ENCODE assay signal across 25 cellular contexts in the genomic region with DNA sequence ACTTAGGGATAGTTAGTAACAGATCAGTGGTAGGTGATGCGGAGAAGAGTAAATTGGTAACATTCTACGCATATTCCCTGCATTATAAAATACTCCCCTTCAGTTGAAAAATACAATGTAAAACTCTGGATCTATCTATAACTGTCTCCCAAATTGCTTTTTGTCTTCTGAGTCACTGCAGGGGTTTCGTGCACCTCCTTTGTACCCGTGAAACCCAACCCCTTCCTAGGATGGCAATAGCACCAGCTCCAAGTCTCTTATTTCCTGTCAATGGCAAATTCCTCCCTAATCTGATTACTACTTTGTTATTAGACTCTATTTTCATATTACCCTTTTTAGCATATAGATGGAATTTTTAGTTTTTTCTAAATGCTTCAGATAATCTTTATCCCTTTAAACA. TPM values are rescaled to one million over a fixed set of nuclear protein-coding genes. Genes with fewer than 3 reads are reported as not detected.
DNase-seq lines count a peak whose midpoint lies in the region; ATAC-seq and TF ChIP-seq lines count a peak whose summit lies in the region.
"Had no signal": no experiment of that assay in that cellular context is flagged by ENCODE, and none has a peak within 500 bp of the region (broad histone marks: within the 10 kb centered on the region; RNA-seq: fewer than 3 reads in every experiment).

No MANE protein-coding gene starts in this region.

- H3K27me3 ChIP-seq in SK-N-SH (ENCODE audit: insufficient read depth) (no peaks in the 10 kb centered on the region), HAP-1 (ENCODE audit: low read depth) (no peaks in the 10 kb centered on the region), neural progenitor cell (no peaks in the 10 kb centered on the region)
- H3K27me3 ChIP-seq: BE2C, BLaER1 had no signal

- no peaks in the 10 kb centered on the region for H3K79me2 ChIP-seq in SK-N-SH (ENCODE audit: insufficient read depth)
- H3K79me2 ChIP-seq in neural progenitor cell (ENCODE audit: low read depth), result no peaks in the 10 kb centered on the region

- TF ChIP-seq EP300 in SK-N-SH (IDR thresholded peaks at IDR 0.05; ENCODE audit: borderline replicate concordance in 1 of 2, low read depth in 1 of 2, low read length in 1 of 2), result no peak

- H3K9ac ChIP-seq in SK-N-SH (no peak overlapping the region), neural progenitor cell (no peak overlapping the region)
- H3K9ac ChIP-seq: BLaER1 had no signal

- H3K27ac Mint-ChIP-seq in neural progenitor cell, result peak overlapping the region; percentile 18
- H3K27ac Mint-ChIP-seq: CD14-positive monocyte; CD4-positive, alpha-beta memory T cell; CD4-positive, CD25-positive, alpha-beta regulatory T cell; CD8-positive, alpha-beta memory T cell had no signal

- H4K20me1 ChIP-seq in SK-N-SH (ENCODE audit: insufficient read depth), result no peaks in the 10 kb centered on the region
- no peaks in the 10 kb centered on the region for H4K20me1 ChIP-seq in neural progenitor cell (ENCODE audit: low read depth)
- H4K20me1 ChIP-seq: BLaER1 had no signal

- no peak for TF ChIP-seq RAD21 in SK-N-SH (IDR thresholded peaks at IDR 0.05; ENCODE audit: low read length)

- no peaks in the 10 kb centered on the region for H3K9me3 ChIP-seq in SK-N-SH
- H3K9me3 ChIP-seq in HAP-1, result no peaks in the 10 kb centered on the region
- H3K9me3 ChIP-seq in neural progenitor cell (ENCODE audit: low read depth), result no peaks in the 10 kb centered on the region
- H3K9me3 ChIP-seq: A549, BE2C had no signal

- CTCF ChIA-PET in SK-N-SH (lab: Yijun Ruan, JAX), result no interaction called here

- no peaks in the 10 kb centered on the region for H3K36me3 Mint-ChIP-seq in neural progenitor cell
- H3K36me3 Mint-ChIP-seq: CD14-positive monocyte; CD4-positive, alpha-beta memory T cell; CD4-positive, CD25-positive, alpha-beta regulatory T cell had no signal

- in situ Hi-C loops in HAP-1 (cut with MboI; ENCODE audit: low sequenced_read_pairs), result loop anchor here (10.0 to 25.0 kb wide), 2 partner anchors 306 to 569 kb away; no protein-coding TSS in a partner anchor

- no peaks in the 10 kb centered on the region for H3K9me2 ChIP-seq in SK-N-SH

- POLR2A ChIA-PET in SK-N-SH (lab: Yijun Ruan, JAX), result no interaction called here

- no peaks in the 10 kb centered on the region for H3K4me1 Mint-ChIP-seq in neural progenitor cell
- H3K4me1 Mint-ChIP-seq: CD14-positive monocyte; CD4-positive, alpha-beta memory T cell; CD4-positive, CD25-positive, alpha-beta regulatory T cell; CD8-positive, alpha-beta memory T cell had no signal

- ATAC-seq in SK-N-SH treated with all-trans-retinoic acid at 6 μM for 48 hours (peak; percentile 76), GM19395 (IDR thresholded peaks at IDR 0.05; ENCODE audit: unreplicated experiment) (no peak), GM19455 (IDR thresholded peaks at IDR 0.05; ENCODE audit: unreplicated experiment) (no peak)
- ATAC-seq: A549 had no signal

- H3K27ac ChIP-seq in SK-N-SH (ENCODE audit: low read depth in 2 of 2, low read length in 1 of 2), result no peak overlapping the region; a peak in 1 of 4 replicates
- no peak overlapping the region for H3K27ac ChIP-seq in neural progenitor cell
- H3K27ac ChIP-seq: 22Rv1, A549, BLaER1 had no signal

- peaks cover 5% of the 10 kb centered on the region for H3K27me3 Mint-ChIP-seq in neural progenitor cell (ENCODE audit: insufficient read depth, low read depth)

- no peak for DNase-seq in SK-N-SH
- peak; percentile 21 to 66 for DNase-seq in HAP-1 (ENCODE audit: low spot score in 2 of 2)
- DNase-seq in neural progenitor cell (ENCODE audit: low spot score), result no peak
- DNase-seq in DMS79 (lab: John Stamatoyannopoulos, UW), result no peak
- DNase-seq: ACHN; BE2C; C1 segment of cervical spinal cord; CD4-positive, alpha-beta memory T cell; CD4-positive, CD25-positive, alpha-beta regulatory T cell; CD8-positive, alpha-beta memory T cell; COR-L47; DMS 273 treated with DMSO at 0.1 percent for 48 hours; DMS153; DMS53; DMS79 treated with DMSO at 0.1 percent for 48 hours; GF-D8 had no signal

- H3K4me3 Mint-ChIP-seq in neural progenitor cell, result no peak overlapping the region
- H3K4me3 Mint-ChIP-seq: CD4-positive, alpha-beta memory T cell; CD4-positive, CD25-positive, alpha-beta regulatory T cell; CD8-positive, alpha-beta memory T cell had no signal

- 52% methylated on average over 4 of the region's 4 CpGs for WGBS in SK-N-SH (ENCODE audit: low lambda C conversion rate)

- TF ChIP-seq CTCF in SK-N-SH (IDR thresholded peaks at IDR 0.05) (no peak), neural progenitor cell (IDR thresholded peaks at IDR 0.05) (no peak)

- no peaks in the 10 kb centered on the region for H3K36me3 ChIP-seq in SK-N-SH (replicated peaks in 1 of 2; ENCODE audit: control insufficient read depth in 1 of 2, insufficient read depth in 2 of 2, low read length in 1 of 2)
- no peaks in the 10 kb centered on the region for H3K36me3 ChIP-seq in HAP-1 (replicated peaks)
- no peaks in the 10 kb centered on the region for H3K36me3 ChIP-seq in neural progenitor cell
- H3K36me3 ChIP-seq: BE2C, BLaER1 had no signal

- H3K9me3 Mint-ChIP-seq in neural progenitor cell, result peaks cover 5% of the 10 kb centered on the region

- no peak overlapping the region; the same call in 1 of the 2 replicates for H2AFZ ChIP-seq in SK-N-SH (ENCODE audit: low read depth)
- no peak overlapping the region for H2AFZ ChIP-seq in neural progenitor cell (replicated peaks)

- H3K4me2 ChIP-seq in SK-N-SH (no peak overlapping the region), neural progenitor cell (no peak overlapping the region)
- H3K4me2 ChIP-seq: A549, BLaER1 had no signal

- H3K4me3 ChIP-seq in SK-N-SH (ENCODE audit: low read depth in 2 of 2, low read length in 1 of 2), result no peak overlapping the region
- no peak overlapping the region for H3K4me3 ChIP-seq in HAP-1
- H3K4me3 ChIP-seq in neural progenitor cell, result no peak overlapping the region
- H3K4me3 ChIP-seq: A549, BLaER1 had no signal

- H3F3A ChIP-seq in SK-N-SH (replicated peaks; ENCODE audit: insufficient read depth) (peaks cover 8% of the 10 kb centered on the region), neural progenitor cell (ENCODE audit: low read depth) (no peaks in the 10 kb centered on the region)

- H3K4me1 ChIP-seq in SK-N-SH (ENCODE audit: control insufficient read depth in 1 of 2, insufficient read depth in 2 of 2, low read depth in 1 of 2, low read length in 1 of 2) (peaks cover 0 to 11% of the 10 kb centered on the region in 2 experiments; a peak in 1 of 4 replicates), HAP-1 (peaks cover 8% of the 10 kb centered on the region), neural progenitor cell (peaks cover 7% of the 10 kb centered on the region)
- H3K4me1 ChIP-seq: A549, BE2C, BLaER1 had no signal

TF ChIP-seq in SK-N-SH treated with all-trans-retinoic acid at 6 μM for 48 hours, 23 proteins besides CTCF, POLR2A, EP300 and RAD21 (continues in another document):
- TF ChIP-seq ISL1 (CRISPR knock-in tag; IDR thresholded peaks at IDR 0.05) (no peak), ZNF8 (CRISPR knock-in tag; IDR thresholded peaks at IDR 0.05) (no peak), ZFP3 (CRISPR knock-in tag; IDR thresholded peaks at IDR 0.05) (no peak), CSDC2 (CRISPR knock-in tag; IDR thresholded peaks at IDR 0.05) (no peak), TOX (CRISPR knock-in tag; IDR thresholded peaks at IDR 0.05; ENCODE audit: borderline replicate concordance) (no peak), PPARA (CRISPR knock-in tag; IDR thresholded peaks at IDR 0.05; ENCODE audit: borderline replicate concordance) (no peak), RARB (CRISPR knock-in tag; IDR thresholded peaks at IDR 0.05) (no peak), POU6F1 (CRISPR knock-in tag; IDR thresholded peaks at IDR 0.05; ENCODE audit: borderline replicate concordance, low read depth) (no peak), ZNF70 (CRISPR knock-in tag; IDR thresholded peaks at IDR 0.05) (no peak)

TF ChIP-seq in SK-N-SH, 30 proteins besides CTCF, POLR2A, EP300 and RAD21:
- no peak for TF ChIP-seq GABPA (IDR thresholded peaks at IDR 0.05; ENCODE audit: low read depth)
- TF ChIP-seq SMC3 (IDR thresholded peaks at IDR 0.05; ENCODE audit: low read depth, low read length), result no peak
- no peak for TF ChIP-seq JUND (IDR thresholded peaks at IDR 0.05)
- TF ChIP-seq MEF2A (IDR thresholded peaks at IDR 0.05; ENCODE audit: borderline replicate concordance, low read depth), result no peak
- TF ChIP-seq GATA2 (CRISPR knock-in tag; IDR thresholded peaks at IDR 0.05), result no peak
- no peak for TF ChIP-seq TAF1 (IDR thresholded peaks at IDR 0.05; ENCODE audit: borderline replicate concordance, low read depth, low read length)
- TF ChIP-seq TEAD4 (IDR thresholded peaks at IDR 0.05; ENCODE audit: borderline replicate concordance, insufficient read depth), result no peak
- TF ChIP-seq FOSL2 (IDR thresholded peaks at IDR 0.05; ENCODE audit: borderline replicate concordance, low read depth), result no peak
- no peak for TF ChIP-seq SIN3A (IDR thresholded peaks at IDR 0.05; ENCODE audit: borderline replicate concordance, low read depth, low read length)
- TF ChIP-seq FOXJ3 (CRISPR knock-in tag; IDR thresholded peaks at IDR 0.05), result no peak
- TF ChIP-seq TCF12 (IDR thresholded peaks at IDR 0.05), result no peak

RNA-seq across cellular contexts. Expression of gene STMND1, which starts 20.6 kb away (rescaled TPM):
- not detected in 2 replicates for polyA plus RNA-seq in SK-N-SH (2012; rRNA removed)
- not detected in 2 replicates for polyA plus RNA-seq in SK-N-SH (2012; cell fraction: cytosol; rRNA removed)
- polyA plus RNA-seq in SK-N-SH (2012; cell fraction: nucleus; rRNA removed), result not detected in 2 replicates
- not detected in 2 replicates for total RNA-seq in neural progenitor cell (ENCODE audit: low replicate concordance)
- total RNA-seq: A172; CD4-positive, alpha-beta memory T cell; CD4-positive, CD25-positive, alpha-beta regulatory T cell had no signal
- polyA plus RNA-seq: A549; AG04450; CD14-positive monocyte; CD4-positive, alpha-beta memory T cell; CD4-positive, CD25-positive, alpha-beta regulatory T cell; CD8-positive, alpha-beta memory T cell had no signal

Comparison
In these comparisons a context has a peak if more than half of its experiments do, and no peak if none do; other contexts are left out.
1. DNase-seq: peak in HAP-1 (2 of 2); none in SK-N-SH (single experiment), neural progenitor cell (single experiment) and DMS79 (single experiment).